Comparison of ENCODE assay signal across 23 cellular contexts in genomic region chr6:165551828-165552227, GRCh38.
"Had no signal": no experiment of that assay in that cellular context is flagged by ENCODE, and none has a peak within 500 bp of the region (broad histone marks: within the 10 kb centered on the region; RNA-seq: fewer than 3 reads in every experiment).

No MANE protein-coding gene starts in this region.

- DNase-seq: cortex of kidney; effector memory CD4-positive, alpha-beta T cell; foreskin fibroblast; glutamatergic neuron; left colon; left ventricle myocardium superior; mesenchymal stem cell; naive B cell; occipital lobe; right lobe of liver; stimulated activated CD4-positive, alpha-beta T cell treated with anti-CD3 and anti-CD28 coated beads, Interleukin-15, amount 100 ng/mL, for 24 hours; stimulated activated CD4-positive, alpha-beta T cell treated with anti-CD3 and anti-CD28 coated beads, Interleukin-1b, Interleukin-23, amount 100 ng/mL, for 48 hours; stimulated activated CD4-positive, alpha-beta T cell treated with anti-CD3 and anti-CD28 coated beads, Interleukin-4, amount 100 ng/mL, for 24 hours; transverse colon had no signal

- H3K36me3 Mint-ChIP-seq: naive B cell; stimulated activated memory B cell treated with anti-CD40 and anti-IgM and Interleukin-4, amounts not matched to agents 10 μg/mL and 1 μg/mL and 100 μg/mL, for 72 hours had no signal

- H3K4me3 ChIP-seq: esophagus muscularis mucosa, gastroesophageal sphincter, lung, pancreas, right lobe of liver, transverse colon had no signal

- H3K9me3 Mint-ChIP-seq: nephron; stimulated activated memory B cell treated with anti-CD40 and anti-IgM and Interleukin-4, amounts not matched to agents 10 μg/mL and 1 μg/mL and 100 μg/mL, for 72 hours had no signal

- H3K27me3 Mint-ChIP-seq: naive B cell; progenitor cell of endocrine pancreas; stimulated activated memory B cell treated with anti-CD40 and anti-IgM and Interleukin-4, amounts not matched to agents 10 μg/mL and 1 μg/mL and 100 μg/mL, for 72 hours; stimulated activated naive CD8-positive, alpha-beta T cell treated with anti-CD3 and anti-CD28 coated beads, Interleukin-15, Interleukin-2, amounts not matched to agents 100 ng/mL and 50 ng/mL, for 24 hours had no signal

- ATAC-seq: gastroesophageal sphincter; left colon; right lobe of liver; stimulated activated memory B cell treated with anti-CD40 and anti-IgM and Interleukin-4, amounts not matched to agents 10 μg/mL and 1 μg/mL and 100 μg/mL, for 72 hours had no signal

- H3K36me3 ChIP-seq: esophagus muscularis mucosa, gastroesophageal sphincter, pancreas, right lobe of liver, transverse colon had no signal

- H3K27me3 ChIP-seq: esophagus muscularis mucosa, gastroesophageal sphincter, pancreas, right lobe of liver, transverse colon had no signal

- H3K27ac Mint-ChIP-seq: naive B cell; stimulated activated memory B cell treated with anti-CD40 and anti-IgM and Interleukin-4, amounts not matched to agents 10 μg/mL and 1 μg/mL and 100 μg/mL, for 72 hours; stimulated activated naive CD8-positive, alpha-beta T cell treated with anti-CD3 and anti-CD28 coated beads, Interleukin-15, Interleukin-2, amounts not matched to agents 100 ng/mL and 50 ng/mL, for 24 hours had no signal

- H3K27ac ChIP-seq: epithelial cell of prostate, esophagus muscularis mucosa, gastroesophageal sphincter, right lobe of liver, transverse colon had no signal

- H3K9me3 ChIP-seq: esophagus muscularis mucosa, gastroesophageal sphincter, pancreas, right lobe of liver, transverse colon had no signal

- H3K4me3 Mint-ChIP-seq: naive B cell; nephron; stimulated activated memory B cell treated with anti-CD40 and anti-IgM and Interleukin-4, amounts not matched to agents 10 μg/mL and 1 μg/mL and 100 μg/mL, for 72 hours; stimulated activated naive CD8-positive, alpha-beta T cell treated with anti-CD3 and anti-CD28 coated beads, Interleukin-15, Interleukin-2, amounts not matched to agents 100 ng/mL and 50 ng/mL, for 24 hours had no signal

- H3K4me1 Mint-ChIP-seq: naive B cell; stimulated activated memory B cell treated with anti-CD40 and anti-IgM and Interleukin-4, amounts not matched to agents 10 μg/mL and 1 μg/mL and 100 μg/mL, for 72 hours had no signal

- H3K4me1 ChIP-seq: gastroesophageal sphincter, right lobe of liver had no signal

- FAIRE-seq: pancreas had no signal
